Comparison of ENCODE assay signal across 8 cellular contexts in the genomic region with DNA sequence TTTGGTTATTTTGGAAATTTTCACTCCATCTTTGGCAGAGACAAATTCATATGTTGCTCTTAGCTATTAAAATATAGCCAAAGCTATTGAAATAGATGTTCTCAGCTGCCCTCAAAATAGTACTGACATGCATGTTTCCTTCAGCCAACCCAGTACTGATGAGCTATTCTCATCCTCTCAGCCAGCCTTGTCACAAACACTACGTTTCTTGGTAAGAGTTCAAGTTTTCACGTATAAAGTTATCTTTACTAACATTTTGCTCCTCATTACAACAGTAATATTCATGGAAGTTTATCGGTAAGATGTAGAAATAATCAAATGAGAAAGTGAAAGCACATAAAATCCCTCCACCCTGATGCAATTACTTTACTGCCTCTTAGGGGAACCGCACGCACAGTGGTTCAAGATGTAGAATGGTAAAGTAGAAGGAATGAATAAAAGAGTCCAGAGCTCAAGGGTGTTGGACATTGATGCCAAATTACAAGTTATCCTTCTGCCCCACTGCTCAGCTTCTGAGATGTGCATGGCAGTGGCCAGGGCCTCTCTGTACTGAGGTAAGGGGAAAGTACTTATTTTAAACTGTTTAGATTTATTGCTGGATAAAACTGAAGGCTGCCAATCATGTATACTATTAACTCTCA. TPM values are rescaled to one million over a fixed set of nuclear protein-coding genes. Genes with fewer than 3 reads are reported as not detected.
A peak's percentile ranks its signal among the peaks of the same experiment; 100 is the strongest.
DNase-seq lines count a peak whose midpoint lies in the region; ATAC-seq and TF ChIP-seq lines count a peak whose summit lies in the region.

No MANE protein-coding gene starts in this region.

- H3K4me1 ChIP-seq in right atrium auricular region: peaks cover 0 to 5% of the 10 kb centered on the region in 2 donors
- peaks cover 22% of the 10 kb centered on the region for H3K4me1 ChIP-seq in suprapubic skin

- WGBS in suprapubic skin: under 1% methylated on average over 5 of the region's 5 CpGs

- H3K4me1 Mint-ChIP-seq in activated CD8-positive, alpha-beta T cell treated with anti-CD3 and anti-CD28 coated beads for 36 hours (ENCODE audit: low read depth): peaks cover 39% of the 10 kb centered on the region

- no peak for TF ChIP-seq POLR2A in suprapubic skin (IDR thresholded peaks at IDR 0.05)

- intact Hi-C loops in activated CD8-positive, alpha-beta T cell treated with anti-CD3 and anti-CD28 coated beads for 36 hours (cut with micrococcal nuclease): loop anchor here (10.0 kb wide), 1 partner anchor 317 kb away; a partner anchor contains a TSS

- H3K36me3 ChIP-seq in right atrium auricular region: no peaks in the 10 kb centered on the region
- no peaks in the 10 kb centered on the region for H3K36me3 ChIP-seq in suprapubic skin

- TF ChIP-seq EP300 in suprapubic skin (IDR thresholded peaks at IDR 0.05): no peak

- H3K9me3 ChIP-seq in right atrium auricular region: no peaks in the 10 kb centered on the region
- H3K9me3 ChIP-seq in suprapubic skin: no peaks in the 10 kb centered on the region

- H3K27ac ChIP-seq in right atrium auricular region (peak overlapping the region; percentile 66 to 69), suprapubic skin (peak overlapping the region; percentile 59)

- peak overlapping the region; percentile 77 for H3K4me3 Mint-ChIP-seq in activated CD8-positive, alpha-beta T cell treated with anti-CD3 and anti-CD28 coated beads for 36 hours

- TF ChIP-seq CTCF in activated CD8-positive, alpha-beta T cell treated with anti-CD3 and anti-CD28 coated beads for 36 hours (IDR thresholded peaks at IDR 0.05): no peak
- TF ChIP-seq CTCF in right atrium auricular region (IDR thresholded peaks at IDR 0.05) (no peak), suprapubic skin (IDR thresholded peaks at IDR 0.05) (no peak)

- H3K27me3 Mint-ChIP-seq in activated CD8-positive, alpha-beta T cell treated with anti-CD3 and anti-CD28 coated beads for 36 hours: no peaks in the 10 kb centered on the region

- peak overlapping the region; percentile 97 for H3K27ac Mint-ChIP-seq in activated CD8-positive, alpha-beta T cell treated with anti-CD3 and anti-CD28 coated beads for 36 hours

- POLR2A ChIA-PET in activated CD8-positive, alpha-beta T cell treated with anti-CD3 and anti-CD28 coated beads for 36 hours (lab: Charles Lee): interaction anchor here (1.0 to 2.3 kb wide), 8 partner anchors 9 to 314 kb away, joined by 3 to 22 read pairs (median 4); a partner anchor contains a TSS

- H3K4me3 ChIP-seq in right atrium auricular region (peak overlapping the region; percentile 21 to 43), suprapubic skin (peak overlapping the region; percentile 42)

- ATAC-seq in HG03108 (IDR thresholded peaks at IDR 0.05; ENCODE audit: unreplicated experiment): peak; percentile 32
- ATAC-seq in activated CD8-positive, alpha-beta T cell treated with anti-CD3 and anti-CD28 coated beads for 36 hours: peak; percentile 74

- H3K36me3 Mint-ChIP-seq in activated CD8-positive, alpha-beta T cell treated with anti-CD3 and anti-CD28 coated beads for 36 hours (ENCODE audit: low read depth): peaks cover 9% of the 10 kb centered on the region

- peak; percentile 20 for DNase-seq in stimulated activated CD4-positive, alpha-beta T cell treated with anti-CD3 and anti-CD28 coated beads, Interleukin-4, amount 100 ng/mL, for 24 hours
- no peak for DNase-seq in stimulated activated CD4-positive, alpha-beta T cell treated with anti-CD3 and anti-CD28 coated beads, Interleukin-15, amount 100 ng/mL, for 24 hours
- DNase-seq in activated CD8-positive, alpha-beta T cell treated with anti-CD3 and anti-CD28 coated beads for 36 hours: peak; percentile 56
- DNase-seq in right atrium auricular region (ENCODE audit: low spot score) (no peak), suprapubic skin (ENCODE audit: low spot score in 2 of 2) (no peak), iPS-NIHi11 (ENCODE audit: low spot score) (no peak), NCI-H146 (lab: John Stamatoyannopoulos, UW) (no peak)

- H3K27me3 ChIP-seq in right atrium auricular region (no peaks in the 10 kb centered on the region), suprapubic skin (no peaks in the 10 kb centered on the region)

- CTCF ChIA-PET in activated CD8-positive, alpha-beta T cell treated with anti-CD3 and anti-CD28 coated beads for 36 hours (lab: Charles Lee): interaction anchor here (0.9 to 6.0 kb wide), 10 partner anchors 9 to 318 kb away, joined by 3 to 40 read pairs (median 5); a partner anchor contains a TSS

- no peaks in the 10 kb centered on the region for H3K9me3 Mint-ChIP-seq in activated CD8-positive, alpha-beta T cell treated with anti-CD3 and anti-CD28 coated beads for 36 hours

RNA-seq across cellular contexts. Expression of a gene that starts 20.7 kb away (rescaled TPM):
- total RNA-seq in activated CD8-positive, alpha-beta T cell treated with anti-CD3 and anti-CD28 coated beads for 36 hours: 10 to 100 TPM; 35.4 to 38.1 TPM
- total RNA-seq in right atrium auricular region (1 to 10 TPM; 2.4 to 3.8 TPM), suprapubic skin (10 to 100 TPM in 3 of 4 donors, 1 to 10 TPM in 1; 9.5 to 14.3 (median 12.1) TPM)

Comparison
In these comparisons a context has a peak if more than half of its experiments do, and no peak if none do; other contexts are left out.
1. DNase-seq: peak in stimulated activated CD4-positive, alpha-beta T cell treated with anti-CD3 and anti-CD28 coated beads, Interleukin-4, amount 100 ng/mL, for 24 hours (single experiment) and activated CD8-positive, alpha-beta T cell treated with anti-CD3 and anti-CD28 coated beads for 36 hours (single experiment); none in stimulated activated CD4-positive, alpha-beta T cell treated with anti-CD3 and anti-CD28 coated beads, Interleukin-15, amount 100 ng/mL, for 24 hours (single experiment), right atrium auricular region (single experiment), suprapubic skin (0 of 2), iPS-NIHi11 (single experiment) and NCI-H146 (single experiment).